ENCODE assay signal across 8 cellular contexts in the genomic region with DNA sequence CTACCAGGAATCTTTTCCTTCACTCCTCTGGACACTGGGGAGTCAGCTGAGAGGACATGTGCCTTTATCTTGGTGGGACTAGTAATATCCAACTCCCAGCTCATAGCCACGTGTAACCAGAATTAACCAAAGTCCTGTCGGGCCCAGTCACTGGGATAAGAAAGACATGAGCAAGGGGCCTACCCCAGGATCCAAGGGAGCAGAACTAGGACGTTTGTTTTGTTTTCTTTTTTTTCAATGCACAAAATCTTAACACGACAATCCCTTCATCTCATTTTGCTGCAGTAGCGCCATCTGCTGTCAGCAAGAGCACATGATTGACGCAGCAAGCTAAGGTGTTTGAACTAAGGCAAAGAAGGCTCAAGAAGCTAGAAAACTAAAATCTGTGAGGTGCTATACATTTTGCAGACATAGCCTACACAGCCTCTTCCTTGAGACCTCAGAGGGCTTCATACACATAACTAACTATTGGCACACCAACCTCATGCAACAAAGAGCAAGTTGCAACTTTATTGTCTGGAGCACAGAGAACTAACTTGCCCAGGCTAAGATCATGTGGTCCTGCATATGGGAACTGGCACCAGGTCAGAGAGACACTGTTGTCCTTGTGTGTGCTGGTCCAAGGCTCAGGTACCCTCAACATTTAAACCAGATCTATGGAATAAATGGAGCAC. TPM values are rescaled to one million over a fixed set of nuclear protein-coding genes. Genes with fewer than 3 reads are reported as not detected.
DNase-seq lines count a peak whose midpoint lies in the region; ATAC-seq and TF ChIP-seq lines count a peak whose summit lies in the region.

No MANE protein-coding gene starts in this region.

- H3K4me2 ChIP-seq in parathyroid adenoma (ENCODE audit: low read length): no peak overlapping the region

- DNase-seq in Caki2 (ENCODE audit: low read depth) (peak; percentile 59), HUDEP-2 (lab: John Stamatoyannopoulos, UW; ENCODE audit: unreplicated experiment in 76 of 76) (peak in 47 of 76 experiments; percentile 3 to 67 (median 22)), SJSA1 (ENCODE audit: low read depth in 1 of 2, low spot score in 2 of 2) (peak; percentile 60 to 66), foreskin melanocyte (peak; percentile 71), upper lobe of left lung (peak in 1 of 2 donors; percentile 47)
- DNase-seq in activated naive CD4-positive, alpha-beta T cell treated with Interleukin-2 at 50 U/mL for 16 hours: peak; percentile 67

- WGBS in upper lobe of left lung, 2 donors: 19 to 20% methylated on average over 6 of the region's 6 CpGs

- H3K27ac ChIP-seq in SJSA1 (no peak overlapping the region), parathyroid adenoma (no peak overlapping the region), upper lobe of left lung (no peak overlapping the region)

- H3K27me3 ChIP-seq in SJSA1 (replicated peaks) (no peaks in the 10 kb centered on the region), parathyroid adenoma (ENCODE audit: control insufficient read depth, insufficient read depth, low read length) (no peaks in the 10 kb centered on the region), upper lobe of left lung (no peaks in the 10 kb centered on the region)

- no peaks in the 10 kb centered on the region for H3K79me2 ChIP-seq in parathyroid adenoma

- peak in 1 of 2 donors; percentile 74 for ATAC-seq in upper lobe of left lung (ENCODE audit: low FRiP score in 2 of 2)
- ATAC-seq in HG03571 (IDR thresholded peaks at IDR 0.05; ENCODE audit: unreplicated experiment): no peak

- H3K4me1 ChIP-seq in SJSA1 (replicated peaks): no peaks in the 10 kb centered on the region; the same call in none of the 2 replicates
- H3K4me1 ChIP-seq in parathyroid adenoma: no peaks in the 10 kb centered on the region
- H3K4me1 ChIP-seq in upper lobe of left lung: peaks cover 0 to 11% (median 0%) of the 10 kb centered on the region in 4 donors

- no peak for TF ChIP-seq POLR2A in upper lobe of left lung (IDR thresholded peaks at IDR 0.05)

- H3K9me3 ChIP-seq in SJSA1 (replicated peaks): no peaks in the 10 kb centered on the region
- no peaks in the 10 kb centered on the region for H3K9me3 ChIP-seq in parathyroid adenoma (ENCODE audit: control insufficient read depth, low read length)
- no peaks in the 10 kb centered on the region for H3K9me3 ChIP-seq in upper lobe of left lung

- TF ChIP-seq EP300 in upper lobe of left lung (IDR thresholded peaks at IDR 0.05): no peak

- no peak overlapping the region for H3K4me3 ChIP-seq in SJSA1
- no peak overlapping the region for H3K4me3 ChIP-seq in parathyroid adenoma (ENCODE audit: low read depth, low read length)
- H3K4me3 ChIP-seq in upper lobe of left lung: no peak overlapping the region

- peak; percentile 61 for TF ChIP-seq CTCF in parathyroid adenoma (IDR thresholded peaks at IDR 0.05)
- peak; percentile 72 to 83 (median 78) for TF ChIP-seq CTCF in upper lobe of left lung (IDR thresholded peaks at IDR 0.05)

- H3K9ac ChIP-seq in parathyroid adenoma: no peak overlapping the region

- peaks cover 41% of the 10 kb centered on the region for H3K36me3 ChIP-seq in SJSA1
- no peaks in the 10 kb centered on the region for H3K36me3 ChIP-seq in parathyroid adenoma (ENCODE audit: control insufficient read depth, insufficient read depth, low read length)
- H3K36me3 ChIP-seq in upper lobe of left lung: peaks cover 22 to 73% (median 40%) of the 10 kb centered on the region in 4 donors

- in situ Hi-C loops in Caki2 (cut with HindIII; ENCODE audit: low pct_unique_long_range_greater_than_20kb, low sequenced_read_pairs): no loop called here

- H2AFZ ChIP-seq in parathyroid adenoma: no peak overlapping the region

RNA-seq across cellular contexts. Expression of gene RLBP1, which starts 43.6 kb away (rescaled TPM):
- not detected in 2 replicates for total RNA-seq in Caki2 (2014; rRNA removed; shearing (Covaris generic); ENCODE audit: low replicate concordance)
- 0.16 TPM in 1 of 2 replicates, not detected in the other for total RNA-seq in SJSA1 (2014; rRNA removed; shearing (Covaris generic))
- total RNA-seq in upper lobe of left lung: not detected
